Comparison of ENCODE assay signal across 8 cellular contexts in genomic region chr11:120336641-120337132, GRCh38. TPM values are rescaled to one million over a fixed set of nuclear protein-coding genes. Genes with fewer than 3 reads are reported as not detected.
DNase-seq lines count a peak whose midpoint lies in the region; ATAC-seq, FAIRE-seq and TF ChIP-seq lines count a peak whose summit lies in the region.

No MANE protein-coding gene starts in this region.

- POLR2A ChIA-PET in HCT116 (lab: Charles Lee): interaction anchor here (1.0 to 1.2 kb wide), 2 partner anchors 13 to 25 kb away, joined by 3 to 4 read pairs; no protein-coding TSS in a partner anchor
- POLR2A ChIA-PET in activated naive CD8-positive, alpha-beta T cell treated with anti-CD3 and anti-CD28 coated beads, Interleukin-2, amount 10 ng/mL, durations not matched to agents 7 days and 5 days (lab: Charles Lee): interaction anchor here (0.6 to 1.3 kb wide), 2 partner anchors 10 to 106 kb away, joined by 3 to 4 read pairs; no protein-coding TSS in a partner anchor

- no peaks in the 10 kb centered on the region for H3K9me3 Mint-ChIP-seq in activated naive CD8-positive, alpha-beta T cell treated with anti-CD3 and anti-CD28 coated beads, Interleukin-2, amount 10 ng/mL, durations not matched to agents 7 days and 5 days

- no peak for DNase-seq in GM12865 (ENCODE audit: low read depth)
- no peak for DNase-seq in HCT116 (ENCODE audit: low read depth, low spot score)
- peak; percentile 44 for DNase-seq in NCI-H510A treated with DMSO at 0.1 percent for 48 hours (lab: John Stamatoyannopoulos, UW)
- no peak for DNase-seq in activated naive CD8-positive, alpha-beta T cell treated with anti-CD3 and anti-CD28 coated beads, Interleukin-2, amount 10 ng/mL, durations not matched to agents 7 days and 5 days
- peak in 2 of 3 donors; percentile 66 to 87 for DNase-seq in right cardiac atrium
- no peak for DNase-seq in retinal pigment epithelial cell (ENCODE audit: low read depth)
- no peak for DNase-seq in GM19239 (ENCODE audit: insufficient read length, low spot score)

- H3K36me3 ChIP-seq in HCT116 (ENCODE audit: control insufficient read depth in 1 of 2, insufficient read depth in 2 of 2, low read length in 2 of 2): no peaks in the 10 kb centered on the region

- FAIRE-seq in GM19239 (lab: Jason Lieb, UNC): no peak

- H4K20me1 ChIP-seq in HCT116 (ENCODE audit: insufficient read depth): peaks cover 14% of the 10 kb centered on the region; the same call in 1 of the 2 replicates

- H3K27ac ChIP-seq in HCT116 (ENCODE audit: low read depth, low read length): peak overlapping the region; percentile 91
- H3K27ac ChIP-seq in right cardiac atrium (ENCODE audit: low read length): peak overlapping the region; percentile 98

- ATAC-seq in HCT116 (peak; percentile 63), right cardiac atrium (peak; percentile 47 to 55), GM18858 (IDR thresholded peaks at IDR 0.05; ENCODE audit: unreplicated experiment) (no peak)
- ATAC-seq in activated naive CD8-positive, alpha-beta T cell treated with anti-CD3 and anti-CD28 coated beads, Interleukin-2, amount 10 ng/mL, durations not matched to agents 7 days and 5 days (ENCODE audit: low read depth): peak; percentile 41

- TF ChIP-seq POLR2A in HCT116 (IDR thresholded peaks at IDR 0.05; ENCODE audit: borderline replicate concordance, extremely low read depth, insufficient read depth, insufficient read length): no peak

- no peaks in the 10 kb centered on the region for H3K9me2 ChIP-seq in HCT116 (ENCODE audit: insufficient read depth)

- TF ChIP-seq CTCF in GM12865 (IDR thresholded peaks at IDR 0.05; ENCODE audit: insufficient read depth, low read depth, low read length, missing control alignments): no peak
- no peak for TF ChIP-seq CTCF in HCT116 (IDR thresholded peaks at IDR 0.05 in 2 of 3, conservative IDR thresholded peaks at IDR 0.05 in 1 of 3; ENCODE audit: borderline replicate concordance in 1 of 3, insufficient read depth in 1 of 3, low read depth in 2 of 3, low read length in 2 of 3)
- no peak for TF ChIP-seq CTCF in retinal pigment epithelial cell (conservative IDR thresholded peaks at IDR 0.05; ENCODE audit: low read depth, low read length)

- H3K27me3 ChIP-seq in HCT116 (ENCODE audit: insufficient read depth, low read length): no peaks in the 10 kb centered on the region
- no peaks in the 10 kb centered on the region for H3K27me3 ChIP-seq in right cardiac atrium (ENCODE audit: control insufficient read depth, insufficient read depth)

- peak overlapping the region; percentile 78 for H3K9ac ChIP-seq in HCT116 (ENCODE audit: low read length)

- H3K4me2 ChIP-seq in HCT116 (ENCODE audit: low read length): peak overlapping the region; percentile 92

- peaks cover 65% of the 10 kb centered on the region for H3K27me3 Mint-ChIP-seq in activated naive CD8-positive, alpha-beta T cell treated with anti-CD3 and anti-CD28 coated beads, Interleukin-2, amount 10 ng/mL, durations not matched to agents 7 days and 5 days

- H3K27ac Mint-ChIP-seq in activated naive CD8-positive, alpha-beta T cell treated with anti-CD3 and anti-CD28 coated beads, Interleukin-2, amount 10 ng/mL, durations not matched to agents 7 days and 5 days: peak overlapping the region; percentile 67

- peaks cover 28% of the 10 kb centered on the region for H3K4me1 Mint-ChIP-seq in activated naive CD8-positive, alpha-beta T cell treated with anti-CD3 and anti-CD28 coated beads, Interleukin-2, amount 10 ng/mL, durations not matched to agents 7 days and 5 days

- H3K36me3 Mint-ChIP-seq in activated naive CD8-positive, alpha-beta T cell treated with anti-CD3 and anti-CD28 coated beads, Interleukin-2, amount 10 ng/mL, durations not matched to agents 7 days and 5 days: peaks cover 2% of the 10 kb centered on the region

- RAD21 ChIA-PET in HCT116 (lab: Charles Lee; ENCODE audit: low non-redundant PET in 1 of 2, low total read pairs in 2 of 2, uncharacterized antibody in 2 of 2, unreplicated experiment in 2 of 2): no interaction called here

- H3K79me2 ChIP-seq in HCT116 (ENCODE audit: insufficient read depth, low read length): peaks cover 51% of the 10 kb centered on the region

- H3K4me3 ChIP-seq in GM12865 (ENCODE audit: low read depth, low read length) (peak overlapping the region; percentile 91), HCT116 (replicated peaks in 1 of 2; ENCODE audit: low read depth in 1 of 2, low read length in 2 of 2) (peak overlapping the region; percentile 77 to 87), right cardiac atrium (ENCODE audit: low read length) (peak overlapping the region; percentile 94), retinal pigment epithelial cell (ENCODE audit: low read length) (peak overlapping the region; percentile 92)

- peaks cover 53 to 70% of the 10 kb centered on the region in 2 experiments for H3K4me1 ChIP-seq in HCT116 (ENCODE audit: control insufficient read depth in 1 of 2, insufficient read depth in 2 of 2, low read length in 2 of 2)
- no peaks in the 10 kb centered on the region for H3K4me1 ChIP-seq in right cardiac atrium (ENCODE audit: control insufficient read depth, insufficient read depth, low read length)

- peak overlapping the region; percentile 91 for H3K4me3 Mint-ChIP-seq in activated naive CD8-positive, alpha-beta T cell treated with anti-CD3 and anti-CD28 coated beads, Interleukin-2, amount 10 ng/mL, durations not matched to agents 7 days and 5 days

- H3K9me3 ChIP-seq in HCT116 (ENCODE audit: control insufficient read depth in 1 of 2, insufficient read depth in 1 of 2, low read depth in 1 of 2, low read length in 2 of 2) (no peaks in the 10 kb centered on the region), right cardiac atrium (ENCODE audit: control insufficient read depth, low read length) (no peaks in the 10 kb centered on the region)

- 0 out of 2 replicates have a peak, but pooled peaks have one; percentile 12 for TF ChIP-seq RAD21 in HCT116 (IDR thresholded peaks at IDR 0.05; ENCODE audit: low read depth)

- no peak overlapping the region for H2AFZ ChIP-seq in HCT116 (ENCODE audit: low read depth, low read length, poor library complexity, severe bottlenecking)

- under 1% methylated on average over 47 of the region's 47 CpGs for WGBS in right cardiac atrium

- BruUV-seq in HCT116 (replicated peaks; lab: Mats Ljungman, UMichigan): no TSS peak

- intact Hi-C loops in HCT116 (cut with micrococcal nuclease) (loop anchor here (2.0 to 10.0 kb wide), 3 partner anchors 96 to 616 kb away; no protein-coding TSS in a partner anchor), right cardiac atrium (cut with DNase I) (loop anchor here in 3 of 4 donors (5.0 to 10.0 kb wide), 3 partner anchors 96 to 158 kb away; no protein-coding TSS in a partner anchor)

- CTCF ChIA-PET in HCT116 (lab: Charles Lee): interaction anchor here (0.7 to 1.8 kb wide), 7 partner anchors 10 to 793 kb away, joined by 3 to 6 read pairs (median 3); no protein-coding TSS in a partner anchor

TF ChIP-seq in HCT116, 20 proteins besides CTCF, POLR2A, EP300 and RAD21:
- TF ChIP-seq EZH2phosphoT487 (IDR thresholded peaks at IDR 0.05; ENCODE audit: borderline replicate concordance) (no peak), ZFX (IDR thresholded peaks at IDR 0.05) (peak; percentile 86)

RNA-seq across cellular contexts. Expression of gene ARHGEF12, which starts 0.5 kb away (rescaled TPM):
- total RNA-seq in HCT116 (2021; ENCODE audit: unreplicated experiment) (81.4 TPM), right cardiac atrium (100 to 1,000 TPM in 2 of 4 donors, 10 to 100 TPM in 2; 93.1 to 112 (median 97.3) TPM)
- 27.4 and 29.4 TPM in 2 replicates for polyA plus RNA-seq in HCT116 (2012)
- 10 to 100 TPM; 14.7 to 15.8 TPM for total RNA-seq in activated naive CD8-positive, alpha-beta T cell treated with anti-CD3 and anti-CD28 coated beads, Interleukin-2, amount 10 ng/mL, durations not matched to agents 7 days and 5 days
- 26.1 TPM for polyA plus RNA-seq in right cardiac atrium

RNA-seq across cellular contexts. Expression of gene TLCD5, which starts 11.6 kb away (rescaled TPM):
- total RNA-seq in HCT116 (2021; ENCODE audit: unreplicated experiment): 9.1 TPM
- polyA plus RNA-seq in HCT116 (2012): 4.9 and 7.1 TPM in 2 replicates
- under 1 TPM; 0.77 to 0.86 TPM for total RNA-seq in activated naive CD8-positive, alpha-beta T cell treated with anti-CD3 and anti-CD28 coated beads, Interleukin-2, amount 10 ng/mL, durations not matched to agents 7 days and 5 days
- 10 to 100 TPM; 15.7 to 21.3 (median 17.0) TPM for total RNA-seq in right cardiac atrium
- polyA plus RNA-seq in right cardiac atrium: 7.5 TPM

Comparison
In these comparisons a context has a peak if more than half of its experiments do, and no peak if none do; other contexts are left out.
1. DNase-seq: peak in NCI-H510A treated with DMSO at 0.1 percent for 48 hours (single experiment) and right cardiac atrium (2 of 3); none in GM12865 (single experiment), HCT116 (single experiment), activated naive CD8-positive, alpha-beta T cell treated with anti-CD3 and anti-CD28 coated beads, Interleukin-2, amount 10 ng/mL, durations not matched to agents 7 days and 5 days (single experiment), retinal pigment epithelial cell (single experiment) and GM19239 (single experiment).
2. Peak in every context shown above with its lines, with median percentiles within 50 percentile points of each other: H3K4me3 ChIP-seq.